Comparison of ENCODE assay signal across 27 cellular contexts in genomic region chr3:168654700-168655099, GRCh38.
"Had no signal": no experiment of that assay in that cellular context is flagged by ENCODE, and none has a peak within 500 bp of the region (broad histone marks: within the 10 kb centered on the region; RNA-seq: fewer than 3 reads in every experiment).

No MANE protein-coding gene starts in this region.

- H3K27ac ChIP-seq: neural progenitor cell, ovary, parathyroid adenoma, prostate gland, right lobe of liver, sigmoid colon, stomach, thoracic aorta, thyroid gland, tibial nerve, upper lobe of left lung, vagina had no signal

- ATAC-seq: natural killer cell; right cardiac atrium; right lobe of liver; stimulated activated effector memory CD8-positive, alpha-beta T cell treated with anti-CD3 and anti-CD28 coated beads, Interleukin-12 subunit alpha, Interleukin-12 subunit beta, amount 100 ng/mL, for 72 hours; stimulated activated naive B cell treated with anti-CD40 and anti-IgM and Interleukin-4, amounts not matched to agents 10 μg/mL and 1 μg/mL and 100 μg/mL, for 72 hours had no signal

- H3K27me3 ChIP-seq: neural progenitor cell, ovary, right lobe of liver, sigmoid colon, stomach, thyroid gland, tibial nerve, upper lobe of left lung, vagina had no signal

- H3K4me3 Mint-ChIP-seq: natural killer cell; nephron; neural progenitor cell; stimulated activated effector memory CD8-positive, alpha-beta T cell treated with anti-CD3 and anti-CD28 coated beads, Interleukin-12 subunit alpha, Interleukin-12 subunit beta, amount 100 ng/mL, for 72 hours; stimulated activated naive B cell treated with anti-CD40 and anti-IgM and Interleukin-4, amounts not matched to agents 10 μg/mL and 1 μg/mL and 100 μg/mL, for 72 hours; stimulated activated naive CD8-positive, alpha-beta T cell treated with anti-CD3 and anti-CD28 coated beads, Interleukin-15, Interleukin-2, amounts not matched to agents 100 ng/mL and 50 ng/mL, for 24 hours had no signal

- H3K4me1 ChIP-seq: parathyroid adenoma, prostate gland, right lobe of liver, sigmoid colon, stomach, thyroid gland, tibial nerve, upper lobe of left lung, vagina had no signal

- H3K36me3 ChIP-seq: neural progenitor cell, ovary, prostate gland, right lobe of liver, sigmoid colon, stomach, thoracic aorta, thyroid gland, tibial nerve, upper lobe of left lung, vagina had no signal

- H3K4me2 ChIP-seq: neural progenitor cell had no signal

- H2AFZ ChIP-seq: neural progenitor cell, parathyroid adenoma had no signal

- DNase-seq: natural killer cell; occipital lobe; ovary; right cardiac atrium; right lobe of liver; sigmoid colon; small intestine; stimulated activated CD4-positive, alpha-beta T cell treated with anti-CD3 and anti-CD28 coated beads, Interleukin-15, amount 100 ng/mL, for 24 hours; stimulated activated CD4-positive, alpha-beta T cell treated with anti-CD3 and anti-CD28 coated beads, Interleukin-2, amount 100 ng/mL, for 24 hours; stimulated activated CD4-positive, alpha-beta T cell treated with anti-CD3 and anti-CD28 coated beads, Interleukin-2, amount 100 ng/mL, for 48 hours; stimulated activated CD4-positive, alpha-beta T cell treated with anti-CD3 and anti-CD28 coated beads, Interleukin-4, amount 100 ng/mL, for 24 hours; stimulated activated naive B cell treated with anti-CD40 and anti-IgM and Interleukin-4, amounts not matched to agents 10 μg/mL and 1 μg/mL and 100 μg/mL, for 72 hours; stimulated activated naive CD4-positive, alpha-beta T cell treated with Interleukin-2 at 50 U/mL for 16 hours; stomach; thyroid gland; trophoblast cell; upper lobe of left lung had no signal

- H3K9ac ChIP-seq: neural progenitor cell, parathyroid adenoma had no signal

- H3K4me1 Mint-ChIP-seq: natural killer cell; nephron; stimulated activated effector memory CD8-positive, alpha-beta T cell treated with anti-CD3 and anti-CD28 coated beads, Interleukin-12 subunit alpha, Interleukin-12 subunit beta, amount 100 ng/mL, for 72 hours; stimulated activated naive B cell treated with anti-CD40 and anti-IgM and Interleukin-4, amounts not matched to agents 10 μg/mL and 1 μg/mL and 100 μg/mL, for 72 hours had no signal

- H3K36me3 Mint-ChIP-seq: natural killer cell; stimulated activated effector memory CD8-positive, alpha-beta T cell treated with anti-CD3 and anti-CD28 coated beads, Interleukin-12 subunit alpha, Interleukin-12 subunit beta, amount 100 ng/mL, for 72 hours; stimulated activated naive B cell treated with anti-CD40 and anti-IgM and Interleukin-4, amounts not matched to agents 10 μg/mL and 1 μg/mL and 100 μg/mL, for 72 hours had no signal

- H3K9me3 Mint-ChIP-seq: natural killer cell; stimulated activated naive B cell treated with anti-CD40 and anti-IgM and Interleukin-4, amounts not matched to agents 10 μg/mL and 1 μg/mL and 100 μg/mL, for 72 hours had no signal

- H3K27me3 Mint-ChIP-seq: stimulated activated naive B cell treated with anti-CD40 and anti-IgM and Interleukin-4, amounts not matched to agents 10 μg/mL and 1 μg/mL and 100 μg/mL, for 72 hours; stimulated activated naive CD8-positive, alpha-beta T cell treated with anti-CD3 and anti-CD28 coated beads, Interleukin-15, Interleukin-2, amounts not matched to agents 100 ng/mL and 50 ng/mL, for 24 hours had no signal

- H3K9me3 ChIP-seq: ovary, prostate gland, right lobe of liver, sigmoid colon, stomach, thoracic aorta, thyroid gland, tibial nerve, upper lobe of left lung, vagina had no signal

- H3K27ac Mint-ChIP-seq: natural killer cell; nephron; neural progenitor cell; stimulated activated effector memory CD8-positive, alpha-beta T cell treated with anti-CD3 and anti-CD28 coated beads, Interleukin-12 subunit alpha, Interleukin-12 subunit beta, amount 100 ng/mL, for 72 hours; stimulated activated naive B cell treated with anti-CD40 and anti-IgM and Interleukin-4, amounts not matched to agents 10 μg/mL and 1 μg/mL and 100 μg/mL, for 72 hours; stimulated activated naive CD8-positive, alpha-beta T cell treated with anti-CD3 and anti-CD28 coated beads, Interleukin-15, Interleukin-2, amounts not matched to agents 100 ng/mL and 50 ng/mL, for 24 hours had no signal

- H3K79me2 ChIP-seq: parathyroid adenoma had no signal

- FAIRE-seq: urothelium cell line had no signal

- H3K4me3 ChIP-seq: neural progenitor cell, ovary, prostate gland, right lobe of liver, sigmoid colon, stomach, thoracic aorta, thyroid gland, tibial nerve, upper lobe of left lung, vagina had no signal
